In the genomic region with DNA sequence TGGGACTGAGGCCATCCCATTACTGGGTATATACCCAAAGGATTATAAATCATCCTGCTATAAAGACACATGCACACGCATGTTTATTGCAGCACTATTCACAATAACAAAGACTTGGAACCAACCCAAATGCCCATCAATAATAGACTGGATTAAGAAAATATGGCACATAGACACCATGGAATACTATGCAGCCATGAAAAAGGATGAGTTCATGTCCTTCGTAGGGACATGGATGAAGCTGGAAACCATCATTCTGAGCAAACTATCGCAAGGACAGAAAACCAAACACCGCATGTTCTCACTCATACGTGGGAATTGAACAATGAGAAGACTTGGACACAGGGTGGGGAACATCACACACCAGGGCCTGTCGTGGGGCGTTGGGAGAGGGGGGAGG, we compare ENCODE assay signal across 11 cellular contexts. TPM values are rescaled to one million over a fixed set of nuclear protein-coding genes. Genes with fewer than 3 reads are reported as not detected.
A peak's percentile ranks its signal among the peaks of the same experiment; 100 is the strongest.
DNase-seq lines count a peak whose midpoint lies in the region; ATAC-seq and TF ChIP-seq lines count a peak whose summit lies in the region.
"Not testable (repeated sequence)": the region's sequence is repeated elsewhere in the genome, so short reads cannot be mapped to it uniquely, and the experiment has no call there.
"Had no signal": no experiment of that assay in that cellular context is flagged by ENCODE, and none has a peak within 500 bp of the region (broad histone marks: within the 10 kb centered on the region; RNA-seq: fewer than 3 reads in every experiment).

No MANE protein-coding gene starts in this region.

- H3K4me2 ChIP-seq in neural progenitor cell: not testable (repeated sequence)

- not testable (repeated sequence) for H3K4me3 ChIP-seq in neural progenitor cell

- peak overlapping the region; percentile 7 for H3K4me3 Mint-ChIP-seq in CD4-positive, alpha-beta T cell
- peak overlapping the region in 1 of 3 donors; percentile 46 for H3K4me3 Mint-ChIP-seq in T-cell
- H3K4me3 Mint-ChIP-seq in activated CD4-positive, alpha-beta T cell treated with anti-CD3 and anti-CD28 coated beads, Interleukin-2, amount 10 ng/mL, durations not matched to agents 24 days and 14 days; activated T-helper 2 cell treated with anti-CD3 and anti-CD28 coated beads, Interferon-gamma antibody, Interleukin-2, Interleukin-4, amounts not matched to agents 10 μg/mL and 5 μg/mL and 100 μg/mL, durations not matched to agents 14 hours and 24 hours and 36 hours (ENCODE audit: low read depth); type B pancreatic cell: not testable (repeated sequence)
- H3K4me3 Mint-ChIP-seq in neural progenitor cell: peak overlapping the region; percentile 65

- H3K4me1 ChIP-seq in neural progenitor cell: not testable (repeated sequence)

- peak overlapping the region; percentile 61 for H3K27ac Mint-ChIP-seq in CD4-positive, alpha-beta T cell
- H3K27ac Mint-ChIP-seq in T-cell: peak overlapping the region; percentile 69 to 83
- not testable (repeated sequence) for H3K27ac Mint-ChIP-seq in activated CD4-positive, alpha-beta T cell treated with anti-CD3 and anti-CD28 coated beads, Interleukin-2, amount 10 ng/mL, durations not matched to agents 24 days and 14 days; activated T-helper 2 cell treated with anti-CD3 and anti-CD28 coated beads, Interferon-gamma antibody, Interleukin-2, Interleukin-4, amounts not matched to agents 10 μg/mL and 5 μg/mL and 100 μg/mL, durations not matched to agents 14 hours and 24 hours and 36 hours; neural progenitor cell; type B pancreatic cell

- not testable (repeated sequence) for H3K9me3 ChIP-seq in CD4-positive, alpha-beta T cell (ENCODE audit: control insufficient read depth, low read length); neural progenitor cell (ENCODE audit: low read depth)

- CTCF ChIA-PET in CD4-positive, alpha-beta T cell (lab: Charles Lee); T-cell (lab: Charles Lee): not testable (repeated sequence)

- H3K4me1 Mint-ChIP-seq in CD4-positive, alpha-beta T cell (ENCODE audit: low read depth): peaks cover 60% of the 10 kb centered on the region
- peaks cover 41 to 63% (median 47%) of the 10 kb centered on the region in 3 donors for H3K4me1 Mint-ChIP-seq in T-cell
- H3K4me1 Mint-ChIP-seq in activated CD4-positive, alpha-beta T cell treated with anti-CD3 and anti-CD28 coated beads, Interleukin-2, amount 10 ng/mL, durations not matched to agents 24 days and 14 days: peaks cover 15% of the 10 kb centered on the region
- peaks cover 29% of the 10 kb centered on the region for H3K4me1 Mint-ChIP-seq in activated T-helper 2 cell treated with anti-CD3 and anti-CD28 coated beads, Interferon-gamma antibody, Interleukin-2, Interleukin-4, amounts not matched to agents 10 μg/mL and 5 μg/mL and 100 μg/mL, durations not matched to agents 14 hours and 24 hours and 36 hours (ENCODE audit: low read depth)
- not testable (repeated sequence) for H3K4me1 Mint-ChIP-seq in neural progenitor cell; type B pancreatic cell (ENCODE audit: unreplicated experiment)

- H3K36me3 ChIP-seq in neural progenitor cell: not testable (repeated sequence)

- not testable (repeated sequence) for H3K36me3 Mint-ChIP-seq in CD4-positive, alpha-beta T cell (ENCODE audit: low read depth); T-cell; activated CD4-positive, alpha-beta T cell treated with anti-CD3 and anti-CD28 coated beads, Interleukin-2, amount 10 ng/mL, durations not matched to agents 24 days and 14 days (ENCODE audit: low read depth); activated T-helper 2 cell treated with anti-CD3 and anti-CD28 coated beads, Interferon-gamma antibody, Interleukin-2, Interleukin-4, amounts not matched to agents 10 μg/mL and 5 μg/mL and 100 μg/mL, durations not matched to agents 14 hours and 24 hours and 36 hours (ENCODE audit: low read depth); neural progenitor cell; type B pancreatic cell

- POLR2A ChIA-PET in CD4-positive, alpha-beta T cell (lab: Charles Lee); T-cell (lab: Charles Lee): not testable (repeated sequence)

- DNase-seq in CD4-positive, alpha-beta T cell; T-cell; neural progenitor cell (ENCODE audit: low spot score): not testable (repeated sequence)
- peak; percentile 40 for DNase-seq in activated CD4-positive, alpha-beta T cell treated with anti-CD3 and anti-CD28 coated beads, Interleukin-2, amount 10 ng/mL, durations not matched to agents 24 days and 14 days
- DNase-seq in activated T-helper 2 cell treated with anti-CD3 and anti-CD28 coated beads, Interferon-gamma antibody, Interleukin-2, Interleukin-4, amounts not matched to agents 10 μg/mL and 5 μg/mL and 100 μg/mL, durations not matched to agents 14 hours and 24 hours and 36 hours (ENCODE audit: low spot score): peak; percentile 6
- peak; percentile 7 for DNase-seq in left lobe of liver (ENCODE audit: low spot score)
- DNase-seq in type B pancreatic cell (ENCODE audit: extremely low spot score, unreplicated experiment): peak; percentile 3

- not testable (repeated sequence) for H3K27me3 Mint-ChIP-seq in CD4-positive, alpha-beta T cell; T-cell; activated CD4-positive, alpha-beta T cell treated with anti-CD3 and anti-CD28 coated beads, Interleukin-2, amount 10 ng/mL, durations not matched to agents 24 days and 14 days; activated T-helper 2 cell treated with anti-CD3 and anti-CD28 coated beads, Interferon-gamma antibody, Interleukin-2, Interleukin-4, amounts not matched to agents 10 μg/mL and 5 μg/mL and 100 μg/mL, durations not matched to agents 14 hours and 24 hours and 36 hours (ENCODE audit: low read depth); type B pancreatic cell
- H3K27me3 Mint-ChIP-seq in neural progenitor cell (ENCODE audit: insufficient read depth, low read depth): peaks cover 12% of the 10 kb centered on the region

- not testable (repeated sequence) for H2AFZ ChIP-seq in neural progenitor cell (replicated peaks)

- H3K27ac ChIP-seq in CD4-positive, alpha-beta T cell (ENCODE audit: low read depth, low read length); neural progenitor cell: not testable (repeated sequence)

- not testable (repeated sequence) for H4K20me1 ChIP-seq in neural progenitor cell (ENCODE audit: low read depth)

- intact Hi-C loops in CD4-positive, alpha-beta T cell (cut with DNase I, micrococcal nuclease); activated CD4-positive, alpha-beta T cell treated with anti-CD3 and anti-CD28 coated beads, Interleukin-2, amount 10 ng/mL, durations not matched to agents 24 days and 14 days (cut with micrococcal nuclease); activated T-helper 2 cell treated with anti-CD3 and anti-CD28 coated beads, Interferon-gamma antibody, Interleukin-2, Interleukin-4, amounts not matched to agents 10 μg/mL and 5 μg/mL and 100 μg/mL, durations not matched to agents 14 hours and 24 hours and 36 hours (cut with micrococcal nuclease): not testable (repeated sequence)

- H3K9ac ChIP-seq in neural progenitor cell: not testable (repeated sequence)

- TF ChIP-seq CTCF in CD4-positive, alpha-beta T cell (IDR thresholded peaks at IDR 0.05); neural progenitor cell (IDR thresholded peaks at IDR 0.05); type B pancreatic cell (conservative IDR thresholded peaks at IDR 0.05): not testable (repeated sequence)

- not testable (repeated sequence) for H3K9me3 Mint-ChIP-seq in CD4-positive, alpha-beta T cell; T-cell; activated CD4-positive, alpha-beta T cell treated with anti-CD3 and anti-CD28 coated beads, Interleukin-2, amount 10 ng/mL, durations not matched to agents 24 days and 14 days; activated T-helper 2 cell treated with anti-CD3 and anti-CD28 coated beads, Interferon-gamma antibody, Interleukin-2, Interleukin-4, amounts not matched to agents 10 μg/mL and 5 μg/mL and 100 μg/mL, durations not matched to agents 14 hours and 24 hours and 36 hours; neural progenitor cell; type B pancreatic cell

- not testable (repeated sequence) for ATAC-seq in CD4-positive, alpha-beta T cell (ENCODE audit: poor library complexity); T-cell (replicated peaks in 1 of 4); left lobe of liver

- not testable (repeated sequence) for H3F3A ChIP-seq in neural progenitor cell (ENCODE audit: low read depth)

- H3K79me2 ChIP-seq in neural progenitor cell (ENCODE audit: low read depth): not testable (repeated sequence)

- not testable (repeated sequence) for H3K27me3 ChIP-seq in CD4-positive, alpha-beta T cell (ENCODE audit: control insufficient read depth, insufficient read depth, low read length); neural progenitor cell

RNA-seq across cellular contexts. Expression of a gene that starts 27.1 kb away (rescaled TPM):
- total RNA-seq in CD4-positive, alpha-beta T cell: 100 to 1,000 TPM; 139 TPM
- total RNA-seq in T-cell (100 to 1,000 TPM; 114 to 219 (median 182) TPM), left lobe of liver (0.48 TPM), neural progenitor cell (ENCODE audit: low replicate concordance) (0.32 and 0.68 TPM in 2 replicates), type B pancreatic cell (ENCODE audit: low replicate concordance) (not detected in 2 replicates)
- 19.1 and 19.5 TPM in 2 replicates for total RNA-seq in activated CD4-positive, alpha-beta T cell treated with anti-CD3 and anti-CD28 coated beads, Interleukin-2, amount 10 ng/mL, durations not matched to agents 24 days and 14 days
- 33.1 and 34.5 TPM in 2 replicates for total RNA-seq in activated T-helper 2 cell treated with anti-CD3 and anti-CD28 coated beads, Interferon-gamma antibody, Interleukin-2, Interleukin-4, amounts not matched to agents 10 μg/mL and 5 μg/mL and 100 μg/mL, durations not matched to agents 14 hours and 24 hours and 36 hours
- total RNA-seq: GM23248, HT-29 had no signal

RNA-seq across cellular contexts. Expression of a gene that starts 27.3 kb away (rescaled TPM):
- total RNA-seq in CD4-positive, alpha-beta T cell: 100 to 1,000 TPM; 143 to 149 TPM
- total RNA-seq in T-cell: 100 to 1,000 TPM; 120 to 162 (median 155) TPM
- total RNA-seq in activated CD4-positive, alpha-beta T cell treated with anti-CD3 and anti-CD28 coated beads, Interleukin-2, amount 10 ng/mL, durations not matched to agents 24 days and 14 days: 59.6 and 62.0 TPM in 2 replicates
- total RNA-seq in activated T-helper 2 cell treated with anti-CD3 and anti-CD28 coated beads, Interferon-gamma antibody, Interleukin-2, Interleukin-4, amounts not matched to agents 10 μg/mL and 5 μg/mL and 100 μg/mL, durations not matched to agents 14 hours and 24 hours and 36 hours: 67.4 and 67.6 TPM in 2 replicates
- 35.6 TPM for total RNA-seq in left lobe of liver
- total RNA-seq in neural progenitor cell (ENCODE audit: low replicate concordance): 10.7 and 38.5 TPM in 2 replicates
- total RNA-seq in type B pancreatic cell (ENCODE audit: low replicate concordance): 49.8 and 53.0 TPM in 2 replicates

RNA-seq across cellular contexts. Expression of a gene that starts 50.8 kb away (rescaled TPM):
- total RNA-seq in CD4-positive, alpha-beta T cell: under 1 TPM; 0.36 to 0.50 TPM
- total RNA-seq in T-cell (under 1 TPM in 1 of 5 donors, not detected in 4; 0.98 TPM), left lobe of liver (not detected), neural progenitor cell (ENCODE audit: low replicate concordance) (0.28 TPM in 1 of 2 replicates, not detected in the other), type B pancreatic cell (ENCODE audit: low replicate concordance) (not detected in 2 replicates)
- 0.21 TPM in 1 of 2 replicates, not detected in the other for total RNA-seq in activated CD4-positive, alpha-beta T cell treated with anti-CD3 and anti-CD28 coated beads, Interleukin-2, amount 10 ng/mL, durations not matched to agents 24 days and 14 days
- not detected in 2 replicates for total RNA-seq in activated T-helper 2 cell treated with anti-CD3 and anti-CD28 coated beads, Interferon-gamma antibody, Interleukin-2, Interleukin-4, amounts not matched to agents 10 μg/mL and 5 μg/mL and 100 μg/mL, durations not matched to agents 14 hours and 24 hours and 36 hours
- total RNA-seq: Daoy, GM23248, H4 had no signal

Comparison
In these comparisons a context has a peak if more than half of its experiments do, and no peak if none do; other contexts are left out.
1. RNA of a gene that starts 27.1 kb away (total RNA-seq): 114 to 219 TPM in T-cell, 139 TPM in CD4-positive, alpha-beta T cell, 33.1 to 34.5 TPM in activated T-helper 2 cell treated with anti-CD3 and anti-CD28 coated beads, Interferon-gamma antibody, Interleukin-2, Interleukin-4, amounts not matched to agents 10 μg/mL and 5 μg/mL and 100 μg/mL, durations not matched to agents 14 hours and 24 hours and 36 hours and 19.1 to 19.5 TPM in activated CD4-positive, alpha-beta T cell treated with anti-CD3 and anti-CD28 coated beads, Interleukin-2, amount 10 ng/mL, durations not matched to agents 24 days and 14 days; 0.48 TPM in left lobe of liver (single experiment), 0.32 to 0.68 TPM in neural progenitor cell and not detected in type B pancreatic cell; every median in the first group is over 10 times any median in the second.